ENCODE assay signal across 24 cellular contexts in genomic region chr1:178599087-178599486, GRCh38.
"Had no signal": no experiment of that assay in that cellular context is flagged by ENCODE, and none has a peak within 500 bp of the region (broad histone marks: within the 10 kb centered on the region; RNA-seq: fewer than 3 reads in every experiment).

No MANE protein-coding gene starts in this region.

- H3K36me3 Mint-ChIP-seq: activated CD4-positive, alpha-beta memory T cell treated with anti-CD3 and anti-CD28 coated beads for 36 hours; activated naive CD8-positive, alpha-beta T cell treated with anti-CD3 and anti-CD28 coated beads, Interleukin-2, amount 10 ng/mL, durations not matched to agents 7 days and 5 days; naive thymus-derived CD8-positive, alpha-beta T cell; WTC11 had no signal

- H3K4me3 ChIP-seq: breast epithelium, lower lobe of right lung, ovary, prostate gland, stomach, suprapubic skin, tibial nerve had no signal

- H3K36me3 ChIP-seq: breast epithelium, lower lobe of right lung, ovary, prostate gland, stomach, suprapubic skin, tibial nerve had no signal

- H3K27ac Mint-ChIP-seq: activated CD4-positive, alpha-beta memory T cell treated with anti-CD3 and anti-CD28 coated beads for 36 hours; activated naive CD4-positive, alpha-beta T cell treated with anti-CD3 and anti-CD28 coated beads for 36 hours; activated naive CD8-positive, alpha-beta T cell treated with anti-CD3 and anti-CD28 coated beads, Interleukin-2, amount 10 ng/mL, durations not matched to agents 7 days and 5 days; activated T-cell treated with anti-CD3 and anti-CD28 coated beads, Interleukin-2, amount 50 U/mL, for 72 hours; WTC11 had no signal

- DNase-seq: activated CD4-positive, alpha-beta memory T cell treated with anti-CD3 and anti-CD28 coated beads for 36 hours; activated CD4-positive, alpha-beta T cell treated with anti-CD3 and anti-CD28 coated beads for 4 hours; activated effector memory CD4-positive, alpha-beta T cell treated with Interleukin-2 at 50 U/mL for 16 hours; activated naive CD4-positive, alpha-beta T cell treated with anti-CD3 and anti-CD28 coated beads for 36 hours; activated naive CD8-positive, alpha-beta T cell treated with anti-CD3 and anti-CD28 coated beads, Interleukin-2, amount 10 ng/mL, durations not matched to agents 7 days and 5 days; activated T-cell treated with anti-CD3 and anti-CD28 coated beads, Interleukin-2, amount 50 U/mL, for 72 hours; amniotic stem cell; effector memory CD4-positive, alpha-beta T cell; foreskin keratinocyte; kidney; lower lobe of right lung; naive thymus-derived CD8-positive, alpha-beta T cell; ovary; stimulated activated CD4-positive, alpha-beta T cell treated with anti-CD3 and anti-CD28 coated beads, Interleukin-4, amount 100 ng/mL, for 1 hour; stomach; T-helper 9 cell had no signal

- FAIRE-seq: colon, kidney, urothelium cell line had no signal

- H3K9me3 Mint-ChIP-seq: activated CD4-positive, alpha-beta memory T cell treated with anti-CD3 and anti-CD28 coated beads for 36 hours; activated naive CD4-positive, alpha-beta T cell treated with anti-CD3 and anti-CD28 coated beads for 36 hours; activated naive CD8-positive, alpha-beta T cell treated with anti-CD3 and anti-CD28 coated beads, Interleukin-2, amount 10 ng/mL, durations not matched to agents 7 days and 5 days; activated T-cell treated with anti-CD3 and anti-CD28 coated beads, Interleukin-2, amount 50 U/mL, for 72 hours; central memory CD8-positive, alpha-beta T cell; naive thymus-derived CD8-positive, alpha-beta T cell; WTC11 had no signal

- H3K27me3 ChIP-seq: breast epithelium, foreskin keratinocyte, ovary, stomach, suprapubic skin, tibial nerve had no signal

- H3K4me3 Mint-ChIP-seq: activated CD4-positive, alpha-beta memory T cell treated with anti-CD3 and anti-CD28 coated beads for 36 hours; activated naive CD4-positive, alpha-beta T cell treated with anti-CD3 and anti-CD28 coated beads for 36 hours; activated naive CD8-positive, alpha-beta T cell treated with anti-CD3 and anti-CD28 coated beads, Interleukin-2, amount 10 ng/mL, durations not matched to agents 7 days and 5 days; activated T-cell treated with anti-CD3 and anti-CD28 coated beads, Interleukin-2, amount 50 U/mL, for 72 hours; central memory CD8-positive, alpha-beta T cell; naive thymus-derived CD8-positive, alpha-beta T cell; WTC11 had no signal

- H3K4me1 Mint-ChIP-seq: activated naive CD8-positive, alpha-beta T cell treated with anti-CD3 and anti-CD28 coated beads, Interleukin-2, amount 10 ng/mL, durations not matched to agents 7 days and 5 days; central memory CD8-positive, alpha-beta T cell; WTC11 had no signal

- H3K27ac ChIP-seq: breast epithelium, foreskin keratinocyte, lower lobe of right lung, ovary, prostate gland, stomach, suprapubic skin had no signal

- H3K9me3 ChIP-seq: breast epithelium, lower lobe of right lung, ovary, prostate gland, stomach, suprapubic skin, tibial nerve had no signal

- H3K4me1 ChIP-seq: breast epithelium, foreskin keratinocyte, lower lobe of right lung, prostate gland, stomach, suprapubic skin had no signal
